In genomic region chr7:40509301-40509700, GRCh38 we compare ENCODE assay signal across 15 cellular contexts.
"Had no signal": no experiment of that assay in that cellular context is flagged by ENCODE, and none has a peak within 500 bp of the region (broad histone marks: within the 10 kb centered on the region; RNA-seq: fewer than 3 reads in every experiment).

No MANE protein-coding gene starts in this region.

- H3K36me3 Mint-ChIP-seq: stimulated activated effector memory CD8-positive, alpha-beta T cell treated with anti-CD3 and anti-CD28 coated beads, Interleukin-12 subunit alpha, Interleukin-12 subunit beta, amount 100 ng/mL, for 72 hours had no signal

- H3K36me3 ChIP-seq: colonic mucosa, heart left ventricle, prostate gland, right lobe of liver, transverse colon had no signal

- DNase-seq: cerebellar nuclear complex; colonic mucosa; effector CD8-positive, alpha-beta T cell; heart left ventricle; hippocampal formation; naive thymus-derived CD4-positive, alpha-beta T cell; right lobe of liver; stimulated activated CD4-positive, alpha-beta T cell treated with anti-CD3 and anti-CD28 coated beads, Interleukin-4, amount 100 ng/mL, for 1 hour; stimulated activated CD8-positive, alpha-beta memory T cell treated with anti-CD3 and anti-CD28 coated beads, Interleukin-4, amount 100 ng/mL, for 48 hours; stimulated activated naive CD8-positive, alpha-beta T cell treated with anti-CD3 and anti-CD28 coated beads, Interleukin-15, Interleukin-2, amounts not matched to agents 100 U/mL and 50 U/mL, for 24 hours; transverse colon had no signal

- H3K27ac ChIP-seq: colonic mucosa, heart left ventricle, parathyroid adenoma, prostate gland, right lobe of liver, transverse colon had no signal

- H3K4me3 Mint-ChIP-seq: naive thymus-derived CD4-positive, alpha-beta T cell; stimulated activated effector memory CD8-positive, alpha-beta T cell treated with anti-CD3 and anti-CD28 coated beads, Interleukin-12 subunit alpha, Interleukin-12 subunit beta, amount 100 ng/mL, for 72 hours had no signal

- H3K4me1 ChIP-seq: colonic mucosa, heart left ventricle, parathyroid adenoma, prostate gland, right lobe of liver, transverse colon had no signal

- ATAC-seq: esophagus mucosa; heart left ventricle; naive thymus-derived CD4-positive, alpha-beta T cell; right lobe of liver; stimulated activated effector memory CD8-positive, alpha-beta T cell treated with anti-CD3 and anti-CD28 coated beads, Interleukin-12 subunit alpha, Interleukin-12 subunit beta, amount 100 ng/mL, for 72 hours; stimulated activated naive CD8-positive, alpha-beta T cell treated with anti-CD3 and anti-CD28 coated beads, Interleukin-15, Interleukin-2, amounts not matched to agents 100 U/mL and 50 U/mL, for 24 hours had no signal

- H3K9me3 ChIP-seq: colonic mucosa, prostate gland, right lobe of liver had no signal

- H3K4me1 Mint-ChIP-seq: naive thymus-derived CD4-positive, alpha-beta T cell; stimulated activated effector memory CD8-positive, alpha-beta T cell treated with anti-CD3 and anti-CD28 coated beads, Interleukin-12 subunit alpha, Interleukin-12 subunit beta, amount 100 ng/mL, for 72 hours had no signal

- H3K27ac Mint-ChIP-seq: naive thymus-derived CD4-positive, alpha-beta T cell; stimulated activated effector memory CD8-positive, alpha-beta T cell treated with anti-CD3 and anti-CD28 coated beads, Interleukin-12 subunit alpha, Interleukin-12 subunit beta, amount 100 ng/mL, for 72 hours had no signal

- H3K4me3 ChIP-seq: colonic mucosa, prostate gland, right lobe of liver, transverse colon had no signal

- H3K27me3 ChIP-seq: colonic mucosa, heart left ventricle, right lobe of liver, transverse colon had no signal
